2 cellular contexts compared by ENCODE assay signal in the genomic region with DNA sequence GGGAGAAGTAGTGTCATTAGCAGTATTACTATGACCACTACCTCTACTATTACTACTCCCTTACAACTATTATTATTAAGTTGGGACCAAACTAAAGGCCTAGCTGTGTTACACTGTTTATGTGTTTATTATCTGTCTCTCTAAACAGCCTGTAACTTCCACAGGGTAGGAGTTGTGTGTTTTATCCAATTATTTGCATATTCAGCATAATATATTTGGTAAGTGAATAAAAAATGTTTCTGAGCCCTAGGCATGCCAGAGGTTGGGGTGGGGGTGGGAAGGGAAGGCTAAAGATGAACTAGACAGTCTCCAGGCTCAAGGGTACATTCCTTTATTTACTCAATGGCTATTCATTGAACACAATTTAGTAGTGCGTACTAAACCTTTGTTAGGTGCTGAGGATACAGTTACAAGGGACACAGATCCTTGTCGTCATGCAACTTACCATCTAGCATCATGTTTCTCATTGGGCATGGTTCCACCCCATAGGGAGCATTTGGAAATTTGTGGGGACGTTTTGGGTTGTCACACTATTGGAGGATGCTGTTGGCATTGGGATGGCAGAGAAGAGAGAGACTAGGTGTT.
TF ChIP-seq lines count a peak whose summit lies in the region.

No MANE protein-coding gene starts in this region.

TF ChIP-seq in K562, 482 proteins besides CTCF, POLR2A, EP300 and RAD21 (continues in another document):
- TF ChIP-seq DPF2 (IDR thresholded peaks at IDR 0.05): no peak
- no peak for TF ChIP-seq TBL1XR1 (IDR thresholded peaks at IDR 0.05; ENCODE audit: low read length in 2 of 2)
- 0 out of 2 replicates have a peak, but pooled peaks have one; percentile 29 for TF ChIP-seq ZNF316 (IDR thresholded peaks at IDR 0.05)
- TF ChIP-seq MAFF (IDR thresholded peaks at IDR 0.05; ENCODE audit: low read length): peak; percentile 24; the same call in 1 of the 2 replicates
- no peak for TF ChIP-seq PURB (CRISPR knock-in tag; IDR thresholded peaks at IDR 0.05; ENCODE audit: low read depth)
- TF ChIP-seq, protein P1, sequence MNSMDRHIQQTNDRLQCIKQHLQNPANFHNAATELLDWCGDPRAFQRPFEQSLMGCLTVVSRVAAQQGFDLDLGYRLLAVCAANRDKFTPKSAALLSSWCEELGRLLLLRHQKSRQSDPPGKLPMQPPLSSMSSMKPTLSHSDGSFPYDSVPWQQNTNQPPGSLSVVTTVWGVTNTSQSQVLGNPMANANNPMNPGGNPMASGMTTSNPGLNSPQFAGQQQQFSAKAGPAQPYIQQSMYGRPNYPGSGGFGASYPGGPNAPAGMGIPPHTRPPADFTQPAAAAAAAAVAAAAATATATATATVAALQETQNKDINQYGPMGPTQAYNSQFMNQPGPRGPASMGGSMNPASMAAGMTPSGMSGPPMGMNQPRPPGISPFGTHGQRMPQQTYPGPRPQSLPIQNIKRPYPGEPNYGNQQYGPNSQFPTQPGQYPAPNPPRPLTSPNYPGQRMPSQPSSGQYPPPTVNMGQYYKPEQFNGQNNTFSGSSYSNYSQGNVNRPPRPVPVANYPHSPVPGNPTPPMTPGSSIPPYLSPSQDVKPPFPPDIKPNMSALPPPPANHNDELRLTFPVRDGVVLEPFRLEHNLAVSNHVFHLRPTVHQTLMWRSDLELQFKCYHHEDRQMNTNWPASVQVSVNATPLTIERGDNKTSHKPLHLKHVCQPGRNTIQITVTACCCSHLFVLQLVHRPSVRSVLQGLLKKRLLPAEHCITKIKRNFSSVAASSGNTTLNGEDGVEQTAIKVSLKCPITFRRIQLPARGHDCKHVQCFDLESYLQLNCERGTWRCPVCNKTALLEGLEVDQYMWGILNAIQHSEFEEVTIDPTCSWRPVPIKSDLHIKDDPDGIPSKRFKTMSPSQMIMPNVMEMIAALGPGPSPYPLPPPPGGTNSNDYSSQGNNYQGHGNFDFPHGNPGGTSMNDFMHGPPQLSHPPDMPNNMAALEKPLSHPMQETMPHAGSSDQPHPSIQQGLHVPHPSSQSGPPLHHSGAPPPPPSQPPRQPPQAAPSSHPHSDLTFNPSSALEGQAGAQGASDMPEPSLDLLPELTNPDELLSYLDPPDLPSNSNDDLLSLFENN (IDR thresholded peaks at IDR 0.05; ENCODE audit: low read depth in 2 of 2, low read length in 2 of 2): no peak
- TF ChIP-seq FOXK1 (CRISPR knock-in tag; IDR thresholded peaks at IDR 0.05; ENCODE audit: borderline replicate concordance): no peak
- TF ChIP-seq TAF7 (tag; IDR thresholded peaks at IDR 0.05): no peak
- 0 out of 2 replicates have a peak, but pooled peaks have one; percentile 18 for TF ChIP-seq MAFG (tag; conservative IDR thresholded peaks at IDR 0.05)
- no peak for TF ChIP-seq SIN3A (IDR thresholded peaks at IDR 0.05; ENCODE audit: borderline replicate concordance in 2 of 2, control insufficient read depth in 1 of 2, low read depth in 2 of 2, low read length in 2 of 2)
- no peak for TF ChIP-seq ZBTB8A (IDR thresholded peaks at IDR 0.05; ENCODE audit: partially characterized antibody)

TF ChIP-seq in HepG2, 621 proteins besides CTCF, POLR2A, EP300 and RAD21 (continues in another document):
- TF ChIP-seq DMAP1 (CRISPR knock-in tag; IDR thresholded peaks at IDR 0.05) (no peak), ZNF780A (CRISPR knock-in tag; IDR thresholded peaks at IDR 0.05) (no peak), ZNF24 (IDR thresholded peaks at IDR 0.05) (no peak), TAF1 (CRISPR knock-in tag; IDR thresholded peaks at IDR 0.05) (no peak), ZNF567 (CRISPR knock-in tag; IDR thresholded peaks at IDR 0.05; ENCODE audit: borderline replicate concordance) (no peak)
- TF ChIP-seq, protein P2, sequence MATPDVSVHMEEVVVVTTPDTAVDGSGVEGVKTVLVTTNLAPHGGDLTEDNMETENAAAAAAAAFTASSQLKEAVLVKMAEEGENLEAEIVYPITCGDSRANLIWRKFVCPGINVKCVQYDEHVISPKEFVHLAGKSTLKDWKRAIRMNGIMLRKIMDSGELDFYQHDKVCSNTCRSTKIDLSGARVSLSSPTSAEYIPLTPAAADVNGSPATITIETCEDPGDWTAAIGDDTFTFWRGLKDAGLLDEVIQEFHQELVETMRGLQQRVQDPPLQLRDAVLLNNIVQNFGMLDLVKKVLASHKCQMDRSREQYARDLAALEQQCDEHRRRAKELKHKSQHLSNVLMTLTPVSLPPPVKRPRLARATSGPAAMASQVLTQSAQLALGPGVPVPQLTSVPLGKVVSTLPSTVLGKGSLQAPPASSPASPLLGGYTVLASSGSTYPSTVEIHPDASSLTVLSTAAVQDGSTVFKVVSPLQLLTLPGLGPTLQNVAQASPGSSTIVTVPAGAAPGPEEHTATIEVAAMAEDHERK (CRISPR knock-in tag; IDR thresholded peaks at IDR 0.05; ENCODE audit: low read depth): no peak
- TF ChIP-seq, protein P3, sequence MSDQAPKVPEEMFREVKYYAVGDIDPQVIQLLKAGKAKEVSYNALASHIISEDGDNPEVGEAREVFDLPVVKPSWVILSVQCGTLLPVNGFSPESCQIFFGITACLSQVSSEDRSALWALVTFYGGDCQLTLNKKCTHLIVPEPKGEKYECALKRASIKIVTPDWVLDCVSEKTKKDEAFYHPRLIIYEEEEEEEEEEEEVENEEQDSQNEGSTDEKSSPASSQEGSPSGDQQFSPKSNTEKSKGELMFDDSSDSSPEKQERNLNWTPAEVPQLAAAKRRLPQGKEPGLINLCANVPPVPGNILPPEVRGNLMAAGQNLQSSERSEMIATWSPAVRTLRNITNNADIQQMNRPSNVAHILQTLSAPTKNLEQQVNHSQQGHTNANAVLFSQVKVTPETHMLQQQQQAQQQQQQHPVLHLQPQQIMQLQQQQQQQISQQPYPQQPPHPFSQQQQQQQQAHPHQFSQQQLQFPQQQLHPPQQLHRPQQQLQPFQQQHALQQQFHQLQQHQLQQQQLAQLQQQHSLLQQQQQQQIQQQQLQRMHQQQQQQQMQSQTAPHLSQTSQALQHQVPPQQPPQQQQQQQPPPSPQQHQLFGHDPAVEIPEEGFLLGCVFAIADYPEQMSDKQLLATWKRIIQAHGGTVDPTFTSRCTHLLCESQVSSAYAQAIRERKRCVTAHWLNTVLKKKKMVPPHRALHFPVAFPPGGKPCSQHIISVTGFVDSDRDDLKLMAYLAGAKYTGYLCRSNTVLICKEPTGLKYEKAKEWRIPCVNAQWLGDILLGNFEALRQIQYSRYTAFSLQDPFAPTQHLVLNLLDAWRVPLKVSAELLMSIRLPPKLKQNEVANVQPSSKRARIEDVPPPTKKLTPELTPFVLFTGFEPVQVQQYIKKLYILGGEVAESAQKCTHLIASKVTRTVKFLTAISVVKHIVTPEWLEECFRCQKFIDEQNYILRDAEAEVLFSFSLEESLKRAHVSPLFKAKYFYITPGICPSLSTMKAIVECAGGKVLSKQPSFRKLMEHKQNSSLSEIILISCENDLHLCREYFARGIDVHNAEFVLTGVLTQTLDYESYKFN (CRISPR knock-in tag; conservative IDR thresholded peaks at IDR 0.05): peak; percentile 75
- TF ChIP-seq, protein P4, sequence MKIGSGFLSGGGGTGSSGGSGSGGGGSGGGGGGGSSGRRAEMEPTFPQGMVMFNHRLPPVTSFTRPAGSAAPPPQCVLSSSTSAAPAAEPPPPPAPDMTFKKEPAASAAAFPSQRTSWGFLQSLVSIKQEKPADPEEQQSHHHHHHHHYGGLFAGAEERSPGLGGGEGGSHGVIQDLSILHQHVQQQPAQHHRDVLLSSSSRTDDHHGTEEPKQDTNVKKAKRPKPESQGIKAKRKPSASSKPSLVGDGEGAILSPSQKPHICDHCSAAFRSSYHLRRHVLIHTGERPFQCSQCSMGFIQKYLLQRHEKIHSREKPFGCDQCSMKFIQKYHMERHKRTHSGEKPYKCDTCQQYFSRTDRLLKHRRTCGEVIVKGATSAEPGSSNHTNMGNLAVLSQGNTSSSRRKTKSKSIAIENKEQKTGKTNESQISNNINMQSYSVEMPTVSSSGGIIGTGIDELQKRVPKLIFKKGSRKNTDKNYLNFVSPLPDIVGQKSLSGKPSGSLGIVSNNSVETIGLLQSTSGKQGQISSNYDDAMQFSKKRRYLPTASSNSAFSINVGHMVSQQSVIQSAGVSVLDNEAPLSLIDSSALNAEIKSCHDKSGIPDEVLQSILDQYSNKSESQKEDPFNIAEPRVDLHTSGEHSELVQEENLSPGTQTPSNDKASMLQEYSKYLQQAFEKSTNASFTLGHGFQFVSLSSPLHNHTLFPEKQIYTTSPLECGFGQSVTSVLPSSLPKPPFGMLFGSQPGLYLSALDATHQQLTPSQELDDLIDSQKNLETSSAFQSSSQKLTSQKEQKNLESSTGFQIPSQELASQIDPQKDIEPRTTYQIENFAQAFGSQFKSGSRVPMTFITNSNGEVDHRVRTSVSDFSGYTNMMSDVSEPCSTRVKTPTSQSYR (CRISPR knock-in tag; IDR thresholded peaks at IDR 0.05; ENCODE audit: borderline replicate concordance): peak; percentile 67; the same call in 1 of the 2 replicates
- TF ChIP-seq, protein P5, sequence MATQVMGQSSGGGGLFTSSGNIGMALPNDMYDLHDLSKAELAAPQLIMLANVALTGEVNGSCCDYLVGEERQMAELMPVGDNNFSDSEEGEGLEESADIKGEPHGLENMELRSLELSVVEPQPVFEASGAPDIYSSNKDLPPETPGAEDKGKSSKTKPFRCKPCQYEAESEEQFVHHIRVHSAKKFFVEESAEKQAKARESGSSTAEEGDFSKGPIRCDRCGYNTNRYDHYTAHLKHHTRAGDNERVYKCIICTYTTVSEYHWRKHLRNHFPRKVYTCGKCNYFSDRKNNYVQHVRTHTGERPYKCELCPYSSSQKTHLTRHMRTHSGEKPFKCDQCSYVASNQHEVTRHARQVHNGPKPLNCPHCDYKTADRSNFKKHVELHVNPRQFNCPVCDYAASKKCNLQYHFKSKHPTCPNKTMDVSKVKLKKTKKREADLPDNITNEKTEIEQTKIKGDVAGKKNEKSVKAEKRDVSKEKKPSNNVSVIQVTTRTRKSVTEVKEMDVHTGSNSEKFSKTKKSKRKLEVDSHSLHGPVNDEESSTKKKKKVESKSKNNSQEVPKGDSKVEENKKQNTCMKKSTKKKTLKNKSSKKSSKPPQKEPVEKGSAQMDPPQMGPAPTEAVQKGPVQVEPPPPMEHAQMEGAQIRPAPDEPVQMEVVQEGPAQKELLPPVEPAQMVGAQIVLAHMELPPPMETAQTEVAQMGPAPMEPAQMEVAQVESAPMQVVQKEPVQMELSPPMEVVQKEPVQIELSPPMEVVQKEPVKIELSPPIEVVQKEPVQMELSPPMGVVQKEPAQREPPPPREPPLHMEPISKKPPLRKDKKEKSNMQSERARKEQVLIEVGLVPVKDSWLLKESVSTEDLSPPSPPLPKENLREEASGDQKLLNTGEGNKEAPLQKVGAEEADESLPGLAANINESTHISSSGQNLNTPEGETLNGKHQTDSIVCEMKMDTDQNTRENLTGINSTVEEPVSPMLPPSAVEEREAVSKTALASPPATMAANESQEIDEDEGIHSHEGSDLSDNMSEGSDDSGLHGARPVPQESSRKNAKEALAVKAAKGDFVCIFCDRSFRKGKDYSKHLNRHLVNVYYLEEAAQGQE (IDR thresholded peaks at IDR 0.05; ENCODE audit: borderline replicate concordance in 1 of 2, low read depth in 1 of 2, low read length in 2 of 2): no peak
- TF ChIP-seq, protein P6, sequence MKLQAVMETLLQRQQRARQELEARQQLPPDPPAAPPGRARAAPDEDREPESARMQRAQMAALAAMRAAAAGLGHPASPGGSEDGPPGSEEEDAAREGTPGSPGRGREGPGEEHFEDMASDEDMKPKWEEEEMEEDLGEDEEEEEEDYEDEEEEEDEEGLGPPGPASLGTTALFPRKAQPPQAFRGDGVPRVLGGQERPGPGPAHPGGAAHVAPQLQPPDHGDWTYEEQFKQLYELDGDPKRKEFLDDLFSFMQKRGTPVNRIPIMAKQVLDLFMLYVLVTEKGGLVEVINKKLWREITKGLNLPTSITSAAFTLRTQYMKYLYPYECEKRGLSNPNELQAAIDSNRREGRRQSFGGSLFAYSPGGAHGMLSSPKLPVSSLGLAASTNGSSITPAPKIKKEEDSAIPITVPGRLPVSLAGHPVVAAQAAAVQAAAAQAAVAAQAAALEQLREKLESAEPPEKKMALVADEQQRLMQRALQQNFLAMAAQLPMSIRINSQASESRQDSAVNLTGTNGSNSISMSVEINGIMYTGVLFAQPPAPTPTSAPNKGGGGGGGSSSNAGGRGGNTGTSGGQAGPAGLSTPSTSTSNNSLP (IDR thresholded peaks at IDR 0.05; ENCODE audit: low read depth, low read length): 0 out of 2 replicates have a peak, but pooled peaks have one; percentile 51
- TF ChIP-seq, protein P7, sequence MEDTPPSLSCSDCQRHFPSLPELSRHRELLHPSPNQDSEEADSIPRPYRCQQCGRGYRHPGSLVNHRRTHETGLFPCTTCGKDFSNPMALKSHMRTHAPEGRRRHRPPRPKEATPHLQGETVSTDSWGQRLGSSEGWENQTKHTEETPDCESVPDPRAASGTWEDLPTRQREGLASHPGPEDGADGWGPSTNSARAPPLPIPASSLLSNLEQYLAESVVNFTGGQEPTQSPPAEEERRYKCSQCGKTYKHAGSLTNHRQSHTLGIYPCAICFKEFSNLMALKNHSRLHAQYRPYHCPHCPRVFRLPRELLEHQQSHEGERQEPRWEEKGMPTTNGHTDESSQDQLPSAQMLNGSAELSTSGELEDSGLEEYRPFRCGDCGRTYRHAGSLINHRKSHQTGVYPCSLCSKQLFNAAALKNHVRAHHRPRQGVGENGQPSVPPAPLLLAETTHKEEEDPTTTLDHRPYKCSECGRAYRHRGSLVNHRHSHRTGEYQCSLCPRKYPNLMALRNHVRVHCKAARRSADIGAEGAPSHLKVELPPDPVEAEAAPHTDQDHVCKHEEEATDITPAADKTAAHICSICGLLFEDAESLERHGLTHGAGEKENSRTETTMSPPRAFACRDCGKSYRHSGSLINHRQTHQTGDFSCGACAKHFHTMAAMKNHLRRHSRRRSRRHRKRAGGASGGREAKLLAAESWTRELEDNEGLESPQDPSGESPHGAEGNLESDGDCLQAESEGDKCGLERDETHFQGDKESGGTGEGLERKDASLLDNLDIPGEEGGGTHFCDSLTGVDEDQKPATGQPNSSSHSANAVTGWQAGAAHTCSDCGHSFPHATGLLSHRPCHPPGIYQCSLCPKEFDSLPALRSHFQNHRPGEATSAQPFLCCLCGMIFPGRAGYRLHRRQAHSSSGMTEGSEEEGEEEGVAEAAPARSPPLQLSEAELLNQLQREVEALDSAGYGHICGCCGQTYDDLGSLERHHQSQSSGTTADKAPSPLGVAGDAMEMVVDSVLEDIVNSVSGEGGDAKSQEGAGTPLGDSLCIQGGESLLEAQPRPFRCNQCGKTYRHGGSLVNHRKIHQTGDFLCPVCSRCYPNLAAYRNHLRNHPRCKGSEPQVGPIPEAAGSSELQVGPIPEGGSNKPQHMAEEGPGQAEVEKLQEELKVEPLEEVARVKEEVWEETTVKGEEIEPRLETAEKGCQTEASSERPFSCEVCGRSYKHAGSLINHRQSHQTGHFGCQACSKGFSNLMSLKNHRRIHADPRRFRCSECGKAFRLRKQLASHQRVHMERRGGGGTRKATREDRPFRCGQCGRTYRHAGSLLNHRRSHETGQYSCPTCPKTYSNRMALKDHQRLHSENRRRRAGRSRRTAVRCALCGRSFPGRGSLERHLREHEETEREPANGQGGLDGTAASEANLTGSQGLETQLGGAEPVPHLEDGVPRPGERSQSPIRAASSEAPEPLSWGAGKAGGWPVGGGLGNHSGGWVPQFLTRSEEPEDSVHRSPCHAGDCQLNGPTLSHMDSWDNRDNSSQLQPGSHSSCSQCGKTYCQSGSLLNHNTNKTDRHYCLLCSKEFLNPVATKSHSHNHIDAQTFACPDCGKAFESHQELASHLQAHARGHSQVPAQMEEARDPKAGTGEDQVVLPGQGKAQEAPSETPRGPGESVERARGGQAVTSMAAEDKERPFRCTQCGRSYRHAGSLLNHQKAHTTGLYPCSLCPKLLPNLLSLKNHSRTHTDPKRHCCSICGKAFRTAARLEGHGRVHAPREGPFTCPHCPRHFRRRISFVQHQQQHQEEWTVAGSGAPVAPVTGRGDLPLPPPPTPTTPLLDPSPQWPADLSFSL (CRISPR knock-in tag; IDR thresholded peaks at IDR 0.05): no peak
- TF ChIP-seq, protein P8, sequence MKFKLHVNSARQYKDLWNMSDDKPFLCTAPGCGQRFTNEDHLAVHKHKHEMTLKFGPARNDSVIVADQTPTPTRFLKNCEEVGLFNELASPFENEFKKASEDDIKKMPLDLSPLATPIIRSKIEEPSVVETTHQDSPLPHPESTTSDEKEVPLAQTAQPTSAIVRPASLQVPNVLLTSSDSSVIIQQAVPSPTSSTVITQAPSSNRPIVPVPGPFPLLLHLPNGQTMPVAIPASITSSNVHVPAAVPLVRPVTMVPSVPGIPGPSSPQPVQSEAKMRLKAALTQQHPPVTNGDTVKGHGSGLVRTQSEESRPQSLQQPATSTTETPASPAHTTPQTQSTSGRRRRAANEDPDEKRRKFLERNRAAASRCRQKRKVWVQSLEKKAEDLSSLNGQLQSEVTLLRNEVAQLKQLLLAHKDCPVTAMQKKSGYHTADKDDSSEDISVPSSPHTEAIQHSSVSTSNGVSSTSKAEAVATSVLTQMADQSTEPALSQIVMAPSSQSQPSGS (CRISPR knock-in tag; IDR thresholded peaks at IDR 0.05): no peak
